ENCODE assay signal across 18 cellular contexts in the genomic region with DNA sequence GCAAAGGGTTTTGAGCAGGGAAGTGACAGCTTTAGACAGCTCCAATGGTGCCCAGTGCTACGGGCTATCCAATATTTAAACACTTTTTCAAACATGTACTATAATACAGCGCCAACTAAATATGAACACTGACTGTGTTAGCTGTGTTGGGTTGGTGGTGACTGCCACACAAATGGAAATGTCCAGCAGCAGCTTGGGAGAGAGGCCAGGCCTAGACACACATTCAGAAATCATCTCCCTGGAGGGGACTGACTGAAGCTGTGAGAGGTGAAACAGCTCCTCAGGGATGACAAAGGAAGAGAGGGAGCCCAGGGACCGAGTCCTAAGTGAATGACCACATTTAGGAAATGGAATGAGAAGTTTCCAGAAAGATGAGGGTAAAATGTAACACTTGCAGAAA.
DNase-seq lines count a peak whose midpoint lies in the region; ATAC-seq and TF ChIP-seq lines count a peak whose summit lies in the region.
"Had no signal": no experiment of that assay in that cellular context is flagged by ENCODE, and none has a peak within 500 bp of the region (broad histone marks: within the 10 kb centered on the region; RNA-seq: fewer than 3 reads in every experiment).

No MANE protein-coding gene starts in this region.

- intact Hi-C loops in cardiac septum (cut with DNase I) (no loop called here), left ventricle myocardium superior (cut with micrococcal nuclease) (no loop called here)

- H3K27me3 Mint-ChIP-seq in T-cell: no peaks in the 10 kb centered on the region
- H3K27me3 Mint-ChIP-seq: activated naive CD8-positive, alpha-beta T cell treated with anti-CD3 and anti-CD28 coated beads, Interleukin-2, amount 10 ng/mL, durations not matched to agents 7 days and 5 days; IgD-negative memory B cell had no signal

- ATAC-seq in T-cell (replicated peaks in 1 of 4) (no peak), left ventricle myocardium superior (peak; percentile 18)
- ATAC-seq in stimulated activated effector memory CD8-positive, alpha-beta T cell treated with anti-CD3 and anti-CD28 coated beads, Interleukin-12 subunit alpha, Interleukin-12 subunit beta, amount 100 ng/mL, for 72 hours: no peak
- ATAC-seq: psoas muscle had no signal

- H3K36me3 ChIP-seq in cardiac muscle cell: peaks cover 16% of the 10 kb centered on the region

- no peak overlapping the region for H3K4me3 ChIP-seq in cardiac muscle cell
- H3K4me3 ChIP-seq: coronary artery, psoas muscle, vagina had no signal

- no peaks in the 10 kb centered on the region for H3K9me3 ChIP-seq in cardiac muscle cell (ENCODE audit: low read depth)
- H3K9me3 ChIP-seq: psoas muscle, vagina had no signal

- H3K36me3 Mint-ChIP-seq in T-cell: peaks cover 42% of the 10 kb centered on the region
- H3K36me3 Mint-ChIP-seq in stimulated activated effector memory CD8-positive, alpha-beta T cell treated with anti-CD3 and anti-CD28 coated beads, Interleukin-12 subunit alpha, Interleukin-12 subunit beta, amount 100 ng/mL, for 72 hours: peaks cover 61% of the 10 kb centered on the region

- CTCF ChIA-PET in T-cell (lab: Charles Lee): no interaction called here

- H3K4me1 ChIP-seq in cardiac muscle cell (ENCODE audit: low read depth): no peaks in the 10 kb centered on the region

- peak overlapping the region; percentile 52 for H3K27ac ChIP-seq in cardiac muscle cell
- H3K27ac ChIP-seq: coronary artery, psoas muscle, vagina had no signal

- no peak for TF ChIP-seq CTCF in cardiac muscle cell (IDR thresholded peaks at IDR 0.05; ENCODE audit: low read depth, low read length)

- POLR2A ChIA-PET in T-cell (lab: Charles Lee): interaction anchor here in 1 of 2 donors (0.5 kb wide), 1 partner anchor 11 kb away, joined by 3 read pairs; no protein-coding TSS in a partner anchor

- H3K4me1 Mint-ChIP-seq in T-cell: peaks cover 15 to 16% (median 16%) of the 10 kb centered on the region in 3 donors
- no peaks in the 10 kb centered on the region for H3K4me1 Mint-ChIP-seq in stimulated activated effector memory CD8-positive, alpha-beta T cell treated with anti-CD3 and anti-CD28 coated beads, Interleukin-12 subunit alpha, Interleukin-12 subunit beta, amount 100 ng/mL, for 72 hours
- H3K4me1 Mint-ChIP-seq: IgD-negative memory B cell had no signal

- H3K4me3 Mint-ChIP-seq in T-cell: no peak overlapping the region
- H3K4me3 Mint-ChIP-seq in stimulated activated effector memory CD8-positive, alpha-beta T cell treated with anti-CD3 and anti-CD28 coated beads, Interleukin-12 subunit alpha, Interleukin-12 subunit beta, amount 100 ng/mL, for 72 hours: no peak overlapping the region
- H3K4me3 Mint-ChIP-seq: activated naive CD8-positive, alpha-beta T cell treated with anti-CD3 and anti-CD28 coated beads, Interleukin-2, amount 10 ng/mL, durations not matched to agents 7 days and 5 days; CD14-positive monocyte; IgD-negative memory B cell had no signal

- H3K27ac Mint-ChIP-seq in T-cell: peak overlapping the region; percentile 1 to 7
- peak overlapping the region; percentile 55 for H3K27ac Mint-ChIP-seq in stimulated activated effector memory CD8-positive, alpha-beta T cell treated with anti-CD3 and anti-CD28 coated beads, Interleukin-12 subunit alpha, Interleukin-12 subunit beta, amount 100 ng/mL, for 72 hours
- H3K27ac Mint-ChIP-seq: activated naive CD8-positive, alpha-beta T cell treated with anti-CD3 and anti-CD28 coated beads, Interleukin-2, amount 10 ng/mL, durations not matched to agents 7 days and 5 days had no signal

- DNase-seq in cardiac muscle cell (ENCODE audit: low read depth in 1 of 2, low spot score in 1 of 2) (no peak), cardiac septum (ENCODE audit: low spot score) (no peak), T-cell (no peak), left ventricle myocardium superior (no peak), cerebellum (ENCODE audit: low spot score) (no peak), AG08395 (ENCODE audit: low spot score) (no peak), NCI-H187 treated with DMSO at 0.1 percent for 48 hours (lab: John Stamatoyannopoulos, UW) (no peak)
- DNase-seq in stimulated activated effector memory CD8-positive, alpha-beta T cell treated with anti-CD3 and anti-CD28 coated beads, Interleukin-12 subunit alpha, Interleukin-12 subunit beta, amount 100 ng/mL, for 72 hours (ENCODE audit: low spot score in 2 of 2): no peak
- DNase-seq: activated CD8-positive, alpha-beta memory T cell treated with anti-CD3 and anti-CD28 coated beads for 24 hours; activated naive CD8-positive, alpha-beta T cell treated with anti-CD3 and anti-CD28 coated beads, Interleukin-2, amount 10 ng/mL, durations not matched to agents 7 days and 5 days; activated T-cell treated with anti-CD3 and anti-CD28 coated beads, Interleukin-2, amount 50 U/mL, for 48 hours; midbrain; NCI-H524; psoas muscle had no signal

- H3K27me3 ChIP-seq in cardiac muscle cell: no peaks in the 10 kb centered on the region
- H3K27me3 ChIP-seq: vagina had no signal

- H3K9me3 Mint-ChIP-seq in T-cell: no peaks in the 10 kb centered on the region
- H3K9me3 Mint-ChIP-seq in stimulated activated effector memory CD8-positive, alpha-beta T cell treated with anti-CD3 and anti-CD28 coated beads, Interleukin-12 subunit alpha, Interleukin-12 subunit beta, amount 100 ng/mL, for 72 hours: no peaks in the 10 kb centered on the region
- H3K9me3 Mint-ChIP-seq: activated naive CD8-positive, alpha-beta T cell treated with anti-CD3 and anti-CD28 coated beads, Interleukin-2, amount 10 ng/mL, durations not matched to agents 7 days and 5 days; CD14-positive monocyte; IgD-negative memory B cell had no signal
